27 cellular contexts compared by ENCODE assay signal in the genomic region with DNA sequence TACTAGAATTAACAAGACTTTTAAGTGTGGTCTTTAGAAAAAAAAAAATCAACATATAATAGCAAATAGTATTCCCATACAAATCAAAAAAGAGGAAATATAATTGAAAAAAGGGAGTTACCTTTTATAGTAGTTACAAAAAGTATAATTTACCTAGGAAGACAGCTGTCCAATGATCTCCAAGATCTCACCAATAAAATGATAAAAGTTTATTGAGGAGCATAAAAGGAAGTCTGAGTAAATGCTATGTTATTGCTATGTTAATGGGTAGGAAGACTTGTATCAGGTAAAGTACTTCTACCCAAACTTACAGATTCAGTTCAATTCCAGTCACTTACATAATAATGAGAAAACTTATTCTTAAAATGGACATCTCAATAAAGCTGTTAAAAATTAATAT.
"Had no signal": no experiment of that assay in that cellular context is flagged by ENCODE, and none has a peak within 500 bp of the region (broad histone marks: within the 10 kb centered on the region; RNA-seq: fewer than 3 reads in every experiment).

No MANE protein-coding gene starts in this region.

- H3K27ac ChIP-seq: neutrophil, parathyroid adenoma, psoas muscle, right lobe of liver, sigmoid colon, spleen, stomach, thoracic aorta, thyroid gland, tibial nerve, upper lobe of left lung, vagina had no signal

- H3K9me3 ChIP-seq: neutrophil, psoas muscle, right lobe of liver, sigmoid colon, spleen, stomach, thoracic aorta, thyroid gland, tibial nerve, upper lobe of left lung, vagina had no signal

- H3K36me3 ChIP-seq: neutrophil, right lobe of liver, spleen, thyroid gland, upper lobe of left lung, vagina had no signal

- ATAC-seq: naive thymus-derived CD8-positive, alpha-beta T cell; natural killer cell treated with Interleukin-12 subunit alpha and Interleukin-12 subunit beta and Interleukin-15 and Interleukin-18, amount 100 ng/mL, for 72 hours; psoas muscle; right cardiac atrium; right lobe of liver; stimulated activated effector memory CD8-positive, alpha-beta T cell treated with anti-CD3 and anti-CD28 coated beads, Interleukin-12 subunit alpha, Interleukin-12 subunit beta, amount 100 ng/mL, for 72 hours; stimulated activated naive B cell treated with anti-CD40 and anti-IgM and Interleukin-4, amounts not matched to agents 10 μg/mL and 1 μg/mL and 100 μg/mL, for 72 hours had no signal

- H3K4me3 ChIP-seq: psoas muscle, right lobe of liver, sigmoid colon, smooth muscle cell, spleen, stomach, thoracic aorta, thyroid gland, tibial nerve, upper lobe of left lung, vagina had no signal

- H3K27me3 ChIP-seq: neutrophil, right lobe of liver, sigmoid colon, spleen, stomach, thyroid gland, tibial nerve, upper lobe of left lung, vagina had no signal

- H3K4me1 ChIP-seq: parathyroid adenoma, psoas muscle, right lobe of liver, sigmoid colon, stomach, upper lobe of left lung, vagina had no signal

- FAIRE-seq: urothelium cell line had no signal

- DNase-seq: naive thymus-derived CD8-positive, alpha-beta T cell; nephron progenitor cell; nucleus accumbens; posterior cingulate gyrus; psoas muscle; right cardiac atrium; right lobe of liver; sigmoid colon; spleen; stimulated activated CD4-positive, alpha-beta T cell treated with anti-CD3 and anti-CD28 coated beads, Interleukin-12 subunit alpha, Interleukin-12 subunit beta, amount 100 ng/mL, for 4 hours; stimulated activated CD4-positive, alpha-beta T cell treated with anti-CD3 and anti-CD28 coated beads, Interleukin-1b, Interleukin-23, amount 100 ng/mL, for 48 hours; stimulated activated CD4-positive, alpha-beta T cell treated with anti-CD3 and anti-CD28 coated beads, Interleukin-4, amount 100 ng/mL, for 24 hours; stimulated activated naive B cell treated with anti-CD40 and anti-IgM and Interleukin-4, amounts not matched to agents 10 μg/mL and 1 μg/mL and 100 μg/mL, for 72 hours; stimulated activated naive CD4-positive, alpha-beta T cell treated with Interleukin-2 at 50 U/mL for 16 hours; stomach; thyroid gland; trophoblast cell; upper lobe of left lung had no signal
